In the genomic region with DNA sequence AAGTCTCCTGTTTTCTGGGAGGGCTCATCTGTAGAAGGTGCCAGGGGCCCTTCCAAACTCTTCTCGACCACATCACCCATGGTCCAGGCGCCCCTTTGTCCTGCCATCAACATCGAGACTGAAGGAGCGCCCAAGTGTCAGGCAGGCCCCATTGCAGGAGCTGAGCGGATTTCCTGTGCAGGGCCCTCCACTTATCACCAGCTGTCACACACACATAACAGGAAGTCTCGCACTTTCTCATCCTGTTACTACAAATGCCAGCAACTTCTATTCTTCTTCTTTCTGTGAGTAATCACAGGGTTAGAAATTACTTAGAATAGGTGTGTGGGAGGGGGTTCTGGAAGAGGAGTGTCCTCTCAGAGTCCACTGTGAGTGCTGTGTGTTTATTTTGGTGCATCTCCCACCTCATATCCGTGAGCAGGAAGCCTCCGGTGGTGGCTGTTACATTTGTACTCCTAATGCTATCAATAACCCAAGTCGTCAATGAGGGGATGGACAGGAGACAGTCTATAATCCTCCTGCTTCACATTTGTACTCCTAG, we compare ENCODE assay signal across 8 cellular contexts. TPM values are rescaled to one million over a fixed set of nuclear protein-coding genes. Genes with fewer than 3 reads are reported as not detected.
A peak's percentile ranks its signal among the peaks of the same experiment; 100 is the strongest.
DNase-seq lines count a peak whose midpoint lies in the region; ATAC-seq and TF ChIP-seq lines count a peak whose summit lies in the region.

A gene with protein sequence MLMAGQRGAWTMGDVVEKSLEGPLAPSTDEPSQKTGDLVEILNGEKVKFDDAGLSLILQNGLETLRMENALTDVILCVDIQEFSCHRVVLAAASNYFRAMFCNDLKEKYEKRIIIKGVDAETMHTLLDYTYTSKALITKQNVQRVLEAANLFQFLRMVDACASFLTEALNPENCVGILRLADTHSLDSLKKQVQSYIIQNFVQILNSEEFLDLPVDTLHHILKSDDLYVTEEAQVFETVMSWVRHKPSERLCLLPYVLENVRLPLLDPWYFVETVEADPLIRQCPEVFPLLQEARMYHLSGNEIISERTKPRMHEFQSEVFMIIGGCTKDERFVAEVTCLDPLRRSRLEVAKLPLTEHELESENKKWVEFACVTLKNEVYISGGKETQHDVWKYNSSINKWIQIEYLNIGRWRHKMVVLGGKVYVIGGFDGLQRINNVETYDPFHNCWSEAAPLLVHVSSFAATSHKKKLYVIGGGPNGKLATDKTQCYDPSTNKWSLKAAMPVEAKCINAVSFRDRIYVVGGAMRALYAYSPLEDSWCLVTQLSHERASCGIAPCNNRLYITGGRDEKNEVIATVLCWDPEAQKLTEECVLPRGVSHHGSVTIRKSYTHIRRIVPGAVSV (minus strand): TSS at position 166 of the 541 bp plus-strand sequence. CDS start 53 bp downstream, at position 113.

- H3K79me2 ChIP-seq in PC-3 (ENCODE audit: low read length), result no peaks in the 10 kb centered on the region

- H3K9me2 ChIP-seq in PC-3 (replicated peaks; ENCODE audit: low read length), result no peaks in the 10 kb centered on the region

- no peaks in the 10 kb centered on the region for H4K20me1 ChIP-seq in PC-3 (ENCODE audit: low read length)

- H3K9ac ChIP-seq in PC-3 (ENCODE audit: low read length), result no peak within 1 kb of the TSS

- peak; percentile 82 for ATAC-seq in GM19351 (IDR thresholded peaks at IDR 0.05; ENCODE audit: unreplicated experiment)
- ATAC-seq in HG03442 (IDR thresholded peaks at IDR 0.05; ENCODE audit: unreplicated experiment), result peak; percentile 89
- ATAC-seq in PC-3, result no peak

- no peak within 1 kb of the TSS for H3K4me3 ChIP-seq in PC-3 (ENCODE audit: low read length)

- peak; percentile 46 to 52 for DNase-seq in activated CD4-positive, alpha-beta T cell treated with anti-CD3 and anti-CD28 coated beads for 24 hours (ENCODE audit: low read depth in 2 of 2)
- DNase-seq in effector CD8-positive, alpha-beta T cell (lab: John Stamatoyannopoulos, UW), result peak; percentile 28
- peak; percentile 63 to 68 (median 66) for DNase-seq in stimulated activated CD4-positive, alpha-beta T cell treated with anti-CD3 and anti-CD28 coated beads, Interleukin-12 subunit alpha, Interleukin-12 subunit beta, amount 100 ng/mL, for 48 hours (ENCODE audit: low read depth in 2 of 3, low spot score in 1 of 3)
- no peak for DNase-seq in foreskin melanocyte
- DNase-seq in PC-3, result no peak
- no peak for DNase-seq in cortex of kidney (lab: John Stamatoyannopoulos, UW)

- no peaks in the 10 kb centered on the region for H3K4me1 ChIP-seq in PC-3 (ENCODE audit: insufficient read depth, low read length)

- no peaks in the 10 kb centered on the region for H3K36me3 ChIP-seq in PC-3 (ENCODE audit: low read depth, low read length)

- CTCF ChIA-PET in PC-3 (lab: Charles Lee), result no interaction called here

- H3F3A ChIP-seq in PC-3 (ENCODE audit: low read length, unreplicated experiment), result no peaks in the 10 kb centered on the region

- H3K4me2 ChIP-seq in PC-3 (ENCODE audit: low read length), result no peak within 1 kb of the TSS

- POLR2A ChIA-PET in PC-3 (lab: Charles Lee; ENCODE audit: unreplicated experiment), result no interaction called here

- no peak within 1 kb of the TSS for H2AFZ ChIP-seq in PC-3 (ENCODE audit: low read length)

- H3K27ac ChIP-seq in PC-3 (ENCODE audit: low read length), result no peak within 1 kb of the TSS

- intact Hi-C loops in PC-3 (cut with micrococcal nuclease), result no loop called here

- BruUV-seq in PC-3 (replicated peaks; lab: Mats Ljungman, UMichigan), result no TSS peak

- no peaks in the 10 kb centered on the region for H3K27me3 ChIP-seq in PC-3 (ENCODE audit: low read length)

- H3K9me3 ChIP-seq in PC-3 (ENCODE audit: low read length), result no peaks in the 10 kb centered on the region

- no peak for TF ChIP-seq CTCF in PC-3 (conservative IDR thresholded peaks at IDR 0.05; ENCODE audit: low read depth, low read length)

RNA-seq across cellular contexts. Expression of the gene that starts here (rescaled TPM):
- not detected in 2 replicates for total RNA-seq in PC-3 (2014; rRNA removed)

Comparison
In these comparisons a context has a peak if more than half of its experiments do, and no peak if none do; other contexts are left out.
1. DNase-seq: peak in activated CD4-positive, alpha-beta T cell treated with anti-CD3 and anti-CD28 coated beads for 24 hours (2 of 2), effector CD8-positive, alpha-beta T cell (single experiment) and stimulated activated CD4-positive, alpha-beta T cell treated with anti-CD3 and anti-CD28 coated beads, Interleukin-12 subunit alpha, Interleukin-12 subunit beta, amount 100 ng/mL, for 48 hours (3 of 3); none in foreskin melanocyte (single experiment), PC-3 (single experiment) and cortex of kidney (single experiment).